In the genomic region with DNA sequence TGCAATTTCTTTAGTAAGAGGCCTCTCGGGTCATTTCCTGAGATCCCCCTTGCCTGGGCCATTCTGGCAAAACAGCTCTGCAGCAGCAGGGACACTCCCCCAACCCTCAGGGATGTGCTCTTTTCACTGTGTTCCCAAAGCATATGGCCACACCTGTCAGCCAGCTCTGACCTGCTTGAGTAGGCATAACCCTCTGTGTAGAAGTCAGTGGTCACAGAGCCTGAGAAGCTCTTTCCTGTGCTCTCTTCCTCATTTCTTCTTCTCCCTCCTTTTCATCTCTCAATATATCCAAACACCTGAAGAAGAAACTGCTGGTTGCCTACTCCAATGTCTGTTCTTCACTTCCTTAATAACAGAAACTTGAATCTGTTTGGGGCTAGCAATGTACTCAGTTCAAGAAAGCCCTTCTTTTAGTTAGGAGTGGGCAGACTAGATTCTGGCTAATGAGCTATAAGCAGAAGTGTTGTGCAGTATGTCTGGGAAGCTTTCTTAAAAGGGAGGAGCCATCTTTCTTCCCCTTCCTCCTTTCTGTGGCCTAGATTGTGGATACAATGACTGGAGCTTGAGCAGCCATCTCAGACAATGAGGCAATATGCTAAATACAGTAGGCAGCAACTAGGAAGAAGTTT, we compare ENCODE assay signal across 8 cellular contexts.
DNase-seq lines count a peak whose midpoint lies in the region; ATAC-seq and TF ChIP-seq lines count a peak whose summit lies in the region.

No MANE protein-coding gene starts in this region.

- peak overlapping the region; percentile 16 for H3K4me2 ChIP-seq in Loucy (ENCODE audit: low read depth, low read length, poor library complexity, severe bottlenecking)

- no peaks in the 10 kb centered on the region for H3K27me3 ChIP-seq in Loucy (ENCODE audit: insufficient read depth, low read length, poor library complexity, severe bottlenecking)

- H3K79me2 ChIP-seq in Loucy (ENCODE audit: insufficient read depth, low read length): peaks cover 6% of the 10 kb centered on the region; the same call in 1 of the 2 replicates

- H3K9me2 ChIP-seq in Loucy (replicated peaks; ENCODE audit: low read depth, low read length): no peaks in the 10 kb centered on the region

- H3K9ac ChIP-seq in Loucy (ENCODE audit: low read depth, low read length, poor library complexity, severe bottlenecking): no peak overlapping the region

- no peak overlapping the region for H3K27ac ChIP-seq in substantia nigra (ENCODE audit: low read depth, low read length, poor library complexity, severe bottlenecking)

- DNase-seq in islet precursor cell: peak; percentile 45
- no peak for DNase-seq in substantia nigra (lab: John Stamatoyannopoulos, UW)
- no peak for DNase-seq in NCI-H1930 (lab: John Stamatoyannopoulos, UW)
- DNase-seq in NCI-H1092 treated with DMSO at 0.1 percent for 48 hours (lab: John Stamatoyannopoulos, UW): no peak
- no peak for DNase-seq in NCI-H82 treated with DMSO at 0.1 percent for 48 hours (lab: John Stamatoyannopoulos, UW; ENCODE audit: unreplicated experiment)

- H3K4me3 ChIP-seq in Loucy (ENCODE audit: low read length, poor library complexity, severe bottlenecking): no peak overlapping the region

- no peaks in the 10 kb centered on the region for H4K20me1 ChIP-seq in Loucy (ENCODE audit: insufficient read depth, low read length, poor library complexity, severe bottlenecking)

- TF ChIP-seq CTCF in Loucy (conservative IDR thresholded peaks at IDR 0.05; ENCODE audit: low read length): no peak

- no peaks in the 10 kb centered on the region for H3K9me3 ChIP-seq in Loucy (ENCODE audit: insufficient read depth, low read depth, low read length)

- no peak overlapping the region for H2AFZ ChIP-seq in Loucy (ENCODE audit: low read length)

- H3K4me1 ChIP-seq in Loucy (ENCODE audit: insufficient read depth, low read length, poor library complexity, severe bottlenecking): peaks cover 29% of the 10 kb centered on the region

- H3K36me3 ChIP-seq in Loucy (ENCODE audit: insufficient read depth, low read length): no peaks in the 10 kb centered on the region

- peak; percentile 74 for ATAC-seq in GM18508 (IDR thresholded peaks at IDR 0.05; ENCODE audit: insufficient read depth, unreplicated experiment)
- ATAC-seq in HG02610 (IDR thresholded peaks at IDR 0.05; ENCODE audit: unreplicated experiment): peak; percentile 91

- no peaks in the 10 kb centered on the region for H3F3A ChIP-seq in Loucy (ENCODE audit: low read depth)
